Comparison of ENCODE assay signal across 9 cellular contexts in the genomic region with DNA sequence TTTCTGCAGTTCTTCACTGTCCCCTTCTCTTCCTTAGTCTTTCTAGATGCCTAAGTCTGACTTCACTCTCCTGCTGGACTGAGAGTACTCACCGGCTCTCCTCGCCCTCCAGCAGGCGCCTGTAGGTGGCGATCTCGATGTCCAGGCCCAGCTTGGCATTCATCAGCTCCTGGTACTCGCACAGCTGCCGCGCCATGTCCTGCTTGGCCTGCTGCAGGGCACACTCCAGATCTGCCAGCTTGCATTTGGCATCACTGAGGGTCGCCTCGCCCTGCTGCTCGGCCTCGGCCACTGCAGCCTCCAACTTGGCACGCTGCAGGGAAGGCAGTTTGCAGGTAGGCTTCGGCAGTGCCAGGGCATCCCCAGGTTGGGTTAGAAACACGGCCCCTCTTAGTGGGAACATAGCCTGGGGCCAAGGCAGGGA. TPM values are rescaled to one million over a fixed set of nuclear protein-coding genes. Genes with fewer than 3 reads are reported as not detected.
DNase-seq lines count a peak whose midpoint lies in the region; ATAC-seq, FAIRE-seq and TF ChIP-seq lines count a peak whose summit lies in the region.
"Had no signal": no experiment of that assay in that cellular context is flagged by ENCODE, and none has a peak within 500 bp of the region (broad histone marks: within the 10 kb centered on the region; RNA-seq: fewer than 3 reads in every experiment).

No MANE protein-coding gene starts in this region.

- intact Hi-C loops in Right ventricle myocardium inferior (cut with DNase I) = loop anchor here (10.0 kb wide), 1 partner anchor 185 kb away; no protein-coding TSS in a partner anchor
- intact Hi-C loops in cardiac septum (cut with DNase I) = loop anchor here (5.0 kb wide), 1 partner anchor 202 kb away; no protein-coding TSS in a partner anchor
- intact Hi-C loops in Right ventricle myocardium superior (cut with DNase I) = loop anchor here (10.0 kb wide), 1 partner anchor 125 kb away; no protein-coding TSS in a partner anchor
- intact Hi-C loops in stomach (cut with DNase I; ENCODE audit: low total_unique reads) = no loop called here

- H3K27me3 ChIP-seq in SU-DHL-6 (ENCODE audit: low read length) (no peaks in the 10 kb centered on the region), stomach (peaks cover 0 to 11% (median 0%) of the 10 kb centered on the region in 3 donors)

- TF ChIP-seq CTCF in SU-DHL-6 (IDR thresholded peaks at IDR 0.05; ENCODE audit: insufficient read depth, low read length, poor library complexity, severe bottlenecking) (peak; percentile 27), stomach (IDR thresholded peaks at IDR 0.05) (peak in 5 of 7 experiments; percentile 16 to 54 (median 34))

- H3K4me3 ChIP-seq in SU-DHL-6 (ENCODE audit: insufficient read depth, low read length, poor library complexity, severe bottlenecking) (no peak overlapping the region), stomach (no peak overlapping the region)

- no peaks in the 10 kb centered on the region for H4K20me1 ChIP-seq in SU-DHL-6 (ENCODE audit: low read depth, low read length)

- TF ChIP-seq POLR2A in stomach (IDR thresholded peaks at IDR 0.05) = no peak

- no peak for TF ChIP-seq EP300 in stomach (IDR thresholded peaks at IDR 0.05)

- H3K4me2 ChIP-seq in SU-DHL-6 (ENCODE audit: low read depth, low read length, poor library complexity, severe bottlenecking) = no peak overlapping the region

- H3K36me3 ChIP-seq in SU-DHL-6 (ENCODE audit: low read length) = no peaks in the 10 kb centered on the region
- no peaks in the 10 kb centered on the region for H3K36me3 ChIP-seq in stomach

- no peaks in the 10 kb centered on the region for H3K9me3 ChIP-seq in SU-DHL-6 (ENCODE audit: insufficient read depth, low read length)
- no peaks in the 10 kb centered on the region for H3K9me3 ChIP-seq in stomach

- DNase-seq in Right ventricle myocardium inferior (ENCODE audit: missing footprints) (peak; percentile 61), cardiac septum (ENCODE audit: low spot score) (no peak), Right ventricle myocardium superior (peak; percentile 67), stomach (peak; percentile 57), urothelium cell line (ENCODE audit: low spot score) (no peak), NCI-H128 (lab: John Stamatoyannopoulos, UW; ENCODE audit: unreplicated experiment) (no peak), NOMO-1 treated with DMSO at 0.1 percent for 48 hours (lab: John Stamatoyannopoulos, UW; ENCODE audit: unreplicated experiment) (no peak)

- no peak for FAIRE-seq in urothelium cell line (lab: Jason Lieb, UNC)
- FAIRE-seq: GM18507 had no signal

- H3K79me2 ChIP-seq in SU-DHL-6 (ENCODE audit: insufficient read depth, low read length) = no peaks in the 10 kb centered on the region

- no peaks in the 10 kb centered on the region for H3F3A ChIP-seq in SU-DHL-6 (ENCODE audit: insufficient read depth)

- no peak overlapping the region for H3K9ac ChIP-seq in SU-DHL-6 (ENCODE audit: low read length)

- WGBS in stomach, 5 donors = 42 to 65% (median 50%) methylated on average over 12 to 15 of the region's 15 CpGs

- no peaks in the 10 kb centered on the region for H3K9me2 ChIP-seq in SU-DHL-6 (replicated peaks; ENCODE audit: insufficient read depth, low read length)

- no peaks in the 10 kb centered on the region for H3K4me1 ChIP-seq in stomach

- H2AFZ ChIP-seq in SU-DHL-6 (ENCODE audit: low read depth, low read length, severe bottlenecking) = no peak overlapping the region

- ATAC-seq in Right ventricle myocardium inferior (no peak), Right ventricle myocardium superior (ENCODE audit: poor library complexity) (peak; percentile 38)

- H3K27ac ChIP-seq in SU-DHL-6 (ENCODE audit: low read depth, low read length) (no peak overlapping the region), stomach (no peak overlapping the region)

RNA-seq across cellular contexts. Expression of a gene that starts 5.2 kb away (rescaled TPM):
- total RNA-seq in Right ventricle myocardium inferior (not detected), cardiac septum (not detected), Right ventricle myocardium superior (not detected), stomach (not detected)
- not detected for polyA plus RNA-seq in stomach

RNA-seq across cellular contexts. Expression of a gene that starts 13.0 kb away (rescaled TPM):
- total RNA-seq in Right ventricle myocardium inferior (not detected), cardiac septum (not detected), Right ventricle myocardium superior (not detected), stomach (not detected)
- polyA plus RNA-seq in stomach = not detected

RNA-seq across cellular contexts. Expression of a gene that starts 25.9 kb away (rescaled TPM):
- total RNA-seq in Right ventricle myocardium inferior = not detected
- not detected for total RNA-seq in cardiac septum
- not detected for total RNA-seq in Right ventricle myocardium superior
- not detected for total RNA-seq in stomach
- polyA plus RNA-seq in stomach = not detected

RNA-seq across cellular contexts. Expression of a gene that starts 53.9 kb away (rescaled TPM):
- total RNA-seq in Right ventricle myocardium inferior = not detected
- not detected for total RNA-seq in cardiac septum
- total RNA-seq in Right ventricle myocardium superior = not detected
- not detected for total RNA-seq in stomach
- polyA plus RNA-seq in stomach = not detected

RNA-seq across cellular contexts. Expression of a gene that starts 59.1 kb away (rescaled TPM):
- not detected for total RNA-seq in Right ventricle myocardium inferior
- total RNA-seq in cardiac septum = not detected
- total RNA-seq in Right ventricle myocardium superior = not detected
- not detected for total RNA-seq in stomach
- polyA plus RNA-seq in stomach = not detected

Comparison
In these comparisons a context has a peak if more than half of its experiments do, and no peak if none do; other contexts are left out.
1. DNase-seq: peak in Right ventricle myocardium inferior (single experiment), Right ventricle myocardium superior (single experiment) and stomach (single experiment); none in cardiac septum (single experiment), urothelium cell line (single experiment), NCI-H128 (single experiment) and NOMO-1 treated with DMSO at 0.1 percent for 48 hours (single experiment).